In genomic region chr10:79248341-79248931, GRCh38 we compare ENCODE assay signal across 8 cellular contexts.
DNase-seq lines count a peak whose midpoint lies in the region; ATAC-seq and TF ChIP-seq lines count a peak whose summit lies in the region.

No MANE protein-coding gene starts in this region.

- no peaks in the 10 kb centered on the region for H3K36me3 ChIP-seq in adrenal gland (replicated peaks in 1 of 2)
- H3K36me3 ChIP-seq in right lobe of liver = no peaks in the 10 kb centered on the region
- H3K36me3 ChIP-seq in suprapubic skin = no peaks in the 10 kb centered on the region

- peaks cover 41 to 69% of the 10 kb centered on the region in 2 donors for H3K4me1 ChIP-seq in adrenal gland (replicated peaks in 1 of 2)
- H3K4me1 ChIP-seq in right lobe of liver = peaks cover 0 to 36% (median 17%) of the 10 kb centered on the region in 4 donors
- peaks cover 92% of the 10 kb centered on the region for H3K4me1 ChIP-seq in suprapubic skin

- H3K27me3 ChIP-seq in adrenal gland (no peaks in the 10 kb centered on the region), right lobe of liver (no peaks in the 10 kb centered on the region), suprapubic skin (no peaks in the 10 kb centered on the region)

- TF ChIP-seq POLR2A in adrenal gland (IDR thresholded peaks at IDR 0.05) (no peak), right lobe of liver (IDR thresholded peaks at IDR 0.05) (no peak), suprapubic skin (IDR thresholded peaks at IDR 0.05) (no peak)

- intact Hi-C loops in adrenal gland (cut with DNase I) (no loop called here), right lobe of liver (cut with DNase I) (no loop called here)

- DNase-seq in NCI-H82 (lab: John Stamatoyannopoulos, UW) = peak; percentile 22
- no peak for DNase-seq in NCI-H82 treated with DMSO at 0.1 percent for 48 hours (lab: John Stamatoyannopoulos, UW; ENCODE audit: unreplicated experiment)
- peak; percentile 60 to 84 (median 66) for DNase-seq in adrenal gland
- DNase-seq in right lobe of liver = peak in 2 of 3 donors; percentile 67 to 74
- no peak for DNase-seq in suprapubic skin (ENCODE audit: low spot score in 2 of 2)
- no peak for DNase-seq in ecto neural progenitor cell (ENCODE audit: low spot score)
- DNase-seq in NCI-H345 (lab: John Stamatoyannopoulos, UW) = no peak
- no peak for DNase-seq in NCI-H2171 (lab: John Stamatoyannopoulos, UW)

- H3K4me3 ChIP-seq in adrenal gland (no peak overlapping the region), right lobe of liver (no peak overlapping the region), suprapubic skin (no peak overlapping the region)

- H3K27ac ChIP-seq in adrenal gland = peak overlapping the region in 4 of 5 donors; percentile 60 to 91 (median 84)
- peak overlapping the region; percentile 15 to 65 (median 37) for H3K27ac ChIP-seq in right lobe of liver
- peak overlapping the region; percentile 83 for H3K27ac ChIP-seq in suprapubic skin

- ATAC-seq in right lobe of liver = peak in 2 of 4 donors; percentile 3 to 11

- TF ChIP-seq CTCF in adrenal gland (IDR thresholded peaks at IDR 0.05) = no peak
- TF ChIP-seq CTCF in right lobe of liver (IDR thresholded peaks at IDR 0.05) = no peak
- no peak for TF ChIP-seq CTCF in suprapubic skin (IDR thresholded peaks at IDR 0.05)

- no peaks in the 10 kb centered on the region for H3K9me3 ChIP-seq in adrenal gland (replicated peaks in 1 of 3)
- H3K9me3 ChIP-seq in right lobe of liver = no peaks in the 10 kb centered on the region
- H3K9me3 ChIP-seq in suprapubic skin = no peaks in the 10 kb centered on the region

- no peak for TF ChIP-seq EP300 in suprapubic skin (IDR thresholded peaks at IDR 0.05)

- 55 to 69% (median 61%) methylated on average over 1 to 11 of the region's 11 CpGs for WGBS in adrenal gland, 4 donors
- WGBS in right lobe of liver (ENCODE audit: insufficient coverage, low coverage, low lambda C conversion rate, missing lambda C conversion rate) = 50% methylated on average over 2 of the region's 11 CpGs
- 54% methylated on average over 2 of the region's 11 CpGs for WGBS in suprapubic skin

Comparison
In these comparisons a context has a peak if more than half of its experiments do, and no peak if none do; other contexts are left out.
1. DNase-seq: peak in NCI-H82 (single experiment), adrenal gland (7 of 7) and right lobe of liver (2 of 3); none in NCI-H82 treated with DMSO at 0.1 percent for 48 hours (single experiment), suprapubic skin (0 of 2), ecto neural progenitor cell (single experiment), NCI-H345 (single experiment) and NCI-H2171 (single experiment).
2. Peak in every context shown above with its lines, with median percentiles within 50 percentile points of each other: H3K27ac ChIP-seq.